In genomic region chr10:103718247-103718620, GRCh38 we compare ENCODE assay signal across 20 cellular contexts.
A peak's percentile ranks its signal among the peaks of the same experiment; 100 is the strongest.
DNase-seq lines count a peak whose midpoint lies in the region; ATAC-seq and TF ChIP-seq lines count a peak whose summit lies in the region.
"Had no signal": no experiment of that assay in that cellular context is flagged by ENCODE, and none has a peak within 500 bp of the region (broad histone marks: within the 10 kb centered on the region; RNA-seq: fewer than 3 reads in every experiment).

No MANE protein-coding gene starts in this region.

- WGBS in esophagus squamous epithelium, 2 donors, result 89 to 97% methylated on average over 4 of the region's 4 CpGs
- 100% methylated on average over 4 of the region's 4 CpGs for WGBS in suprapubic skin

- H3K36me3 ChIP-seq in breast epithelium, result no peaks in the 10 kb centered on the region
- peaks cover 3 to 67% (median 20%) of the 10 kb centered on the region in 3 donors for H3K36me3 ChIP-seq in esophagus squamous epithelium
- H3K36me3 ChIP-seq in suprapubic skin, result peaks cover 18% of the 10 kb centered on the region

- TF ChIP-seq POLR2A in breast epithelium (IDR thresholded peaks at IDR 0.05) (no peak), esophagus squamous epithelium (IDR thresholded peaks at IDR 0.05) (no peak), suprapubic skin (IDR thresholded peaks at IDR 0.05) (no peak)

- POLR2A ChIA-PET in RWPE1 (lab: Yijun Ruan, JAX; ENCODE audit: low non-redundant PET), result no interaction called here

- H3K9me3 ChIP-seq in breast epithelium (no peaks in the 10 kb centered on the region), esophagus squamous epithelium (no peaks in the 10 kb centered on the region), suprapubic skin (no peaks in the 10 kb centered on the region)

- H3K4me1 ChIP-seq in breast epithelium (peaks cover 5 to 20% of the 10 kb centered on the region in 2 donors), esophagus squamous epithelium (peaks cover 28 to 81% (median 28%) of the 10 kb centered on the region in 3 donors), suprapubic skin (peaks cover 61% of the 10 kb centered on the region)

- DNase-seq in RWPE1 (ENCODE audit: low spot score), result no peak
- no peak for DNase-seq in breast epithelium (ENCODE audit: low spot score in 2 of 2)
- DNase-seq in esophagus squamous epithelium (lab: John Stamatoyannopoulos, UW), result no peak
- no peak for DNase-seq in suprapubic skin (ENCODE audit: low spot score in 2 of 2)
- no peak for DNase-seq in GM20000 (ENCODE audit: low spot score)
- DNase-seq in NCI-H128 (lab: John Stamatoyannopoulos, UW; ENCODE audit: unreplicated experiment), result no peak
- DNase-seq: C1 segment of cervical spinal cord; CD4-positive, alpha-beta memory T cell; COR-L47; Karpas-422; MV-4-11; NCI-H1105 treated with DMSO at 0.1 percent for 48 hours; NCI-H1694; NCI-H2029 treated with DMSO at 0.1 percent for 48 hours; NCI-H446 treated with DMSO at 0.1 percent for 48 hours; NCI-H526; NCI-H82; PC-9; SHP77 treated with DMSO at 0.1 percent for 48 hours had no signal

- intact Hi-C loops in breast epithelium (cut with DNase I; ENCODE audit: low total_unique reads) (no loop called here), esophagus squamous epithelium (cut with DNase I) (no loop called here)

- H3K27me3 ChIP-seq in breast epithelium (no peaks in the 10 kb centered on the region), esophagus squamous epithelium (no peaks in the 10 kb centered on the region), suprapubic skin (no peaks in the 10 kb centered on the region)

- H3K4me3 ChIP-seq in breast epithelium (no peak overlapping the region), esophagus squamous epithelium (no peak overlapping the region), suprapubic skin (no peak overlapping the region)
- H3K4me3 ChIP-seq: PC-9 had no signal

- H3K27ac ChIP-seq in RWPE1, result peak overlapping the region; percentile 73
- H3K27ac ChIP-seq in breast epithelium, result peak overlapping the region; percentile 63 to 93
- H3K27ac ChIP-seq in esophagus squamous epithelium, result peak overlapping the region in 3 of 4 donors; percentile 83 to 90 (median 84)
- H3K27ac ChIP-seq in suprapubic skin, result peak overlapping the region; percentile 76
- H3K27ac ChIP-seq: PC-9 had no signal

- TF ChIP-seq EP300 in suprapubic skin (IDR thresholded peaks at IDR 0.05), result no peak

- CTCF ChIA-PET in RWPE1 (lab: Yijun Ruan, JAX), result interaction anchor here (0.9 kb wide), 1 partner anchor 74 kb away, joined by 3 read pairs; no protein-coding TSS in a partner anchor

- TF ChIP-seq CTCF in RWPE1 (conservative IDR thresholded peaks at IDR 0.05; ENCODE audit: low read depth) (no peak), breast epithelium (IDR thresholded peaks at IDR 0.05) (no peak), esophagus squamous epithelium (IDR thresholded peaks at IDR 0.05) (no peak), suprapubic skin (IDR thresholded peaks at IDR 0.05) (no peak), GM20000 (IDR thresholded peaks at IDR 0.05; ENCODE audit: extremely low read depth, missing control alignments) (no peak)

- no peak for ATAC-seq in GM19467 (IDR thresholded peaks at IDR 0.05; ENCODE audit: unreplicated experiment)
